13 cellular contexts compared by ENCODE assay signal in genomic region chr13:97250560-97250959, GRCh38. TPM values are rescaled to one million over a fixed set of nuclear protein-coding genes. Genes with fewer than 3 reads are reported as not detected.
A peak's percentile ranks its signal among the peaks of the same experiment; 100 is the strongest.
DNase-seq lines count a peak whose midpoint lies in the region; ATAC-seq, FAIRE-seq and TF ChIP-seq lines count a peak whose summit lies in the region.
"Had no signal": no experiment of that assay in that cellular context is flagged by ENCODE, and none has a peak within 500 bp of the region (broad histone marks: within the 10 kb centered on the region; RNA-seq: fewer than 3 reads in every experiment).

No MANE protein-coding gene starts in this region.

- H3K4me2 ChIP-seq in PC-9 (no peak overlapping the region), keratinocyte (ENCODE audit: control insufficient read depth, extremely low read depth, insufficient read depth, low read depth, low read length) (peak overlapping the region; percentile 84)

- dilution Hi-C loops in keratinocyte (cut with MboI; ENCODE audit: extremely low pct_ligation_motif_present, low sequenced_read_pairs) = no loop called here

- H3K9me3 ChIP-seq in PC-9 (ENCODE audit: insufficient read depth, low read depth) = no peaks in the 10 kb centered on the region
- no peaks in the 10 kb centered on the region for H3K9me3 ChIP-seq in keratinocyte (ENCODE audit: control insufficient read depth, low read depth, low read length)
- no peaks in the 10 kb centered on the region for H3K9me3 ChIP-seq in stomach smooth muscle (ENCODE audit: control insufficient read depth in 2 of 2, low read length in 2 of 2)

- peaks cover 38% of the 10 kb centered on the region for H3K36me3 ChIP-seq in PC-9 (ENCODE audit: low read depth)
- no peaks in the 10 kb centered on the region for H3K36me3 ChIP-seq in bronchial epithelial cell (ENCODE audit: control insufficient read depth, insufficient read depth, low read length)
- no peaks in the 10 kb centered on the region for H3K36me3 ChIP-seq in keratinocyte (ENCODE audit: control insufficient read depth in 2 of 2, extremely low read depth in 1 of 2, insufficient read depth in 2 of 2, low read length in 2 of 2)
- H3K36me3 ChIP-seq in stomach smooth muscle (ENCODE audit: control insufficient read depth in 2 of 2, insufficient read depth in 2 of 2, low read length in 2 of 2) = no peaks in the 10 kb centered on the region

- no TSS peak for BruUV-seq in PC-9 (replicated peaks; lab: Mats Ljungman, UMichigan)

- H3K4me3 ChIP-seq in PC-9 (no peak overlapping the region), bronchial epithelial cell (ENCODE audit: low read depth, low read length) (no peak overlapping the region), keratinocyte (ENCODE audit: control insufficient read depth in 2 of 3, extremely low read depth in 1 of 3, insufficient read depth in 2 of 3, low read depth in 1 of 3, low read length in 3 of 3) (no peak overlapping the region), stomach smooth muscle (ENCODE audit: low read length in 2 of 2) (no peak overlapping the region)

- peaks cover 94% of the 10 kb centered on the region for H3K79me2 ChIP-seq in PC-9 (ENCODE audit: low read depth)
- peaks cover 34% of the 10 kb centered on the region for H3K79me2 ChIP-seq in keratinocyte (ENCODE audit: control insufficient read depth, insufficient read depth, low read length)

- intact Hi-C loops in PC-9 (cut with micrococcal nuclease; ENCODE audit: unreplicated experiment) = loop anchor here (10.0 kb wide), 1 partner anchor 216 kb away; no protein-coding TSS in a partner anchor

- H3K9me2 ChIP-seq in PC-9 (ENCODE audit: insufficient read depth) = no peaks in the 10 kb centered on the region

- H3F3A ChIP-seq in PC-9 (ENCODE audit: insufficient read depth, low read depth) = peaks cover 43% of the 10 kb centered on the region

- H3K27ac ChIP-seq in PC-9 (peak overlapping the region; percentile 20), keratinocyte (ENCODE audit: control insufficient read depth, insufficient read depth, low read length) (no peak overlapping the region), stomach smooth muscle (ENCODE audit: low read length) (peak overlapping the region; percentile 32)

- CTCF ChIA-PET in PC-9 (lab: Charles Lee) = no interaction called here

- H2AFZ ChIP-seq in PC-9 (no peak overlapping the region), keratinocyte (ENCODE audit: control insufficient read depth, low read length) (peak overlapping the region; percentile 14)

- TF ChIP-seq CTCF in PC-9 (conservative IDR thresholded peaks at IDR 0.05) (no peak), bronchial epithelial cell (IDR thresholded peaks at IDR 0.05; ENCODE audit: insufficient read depth, low read length, severe bottlenecking) (no peak), keratinocyte (optimal IDR thresholded peaks at IDR 0.05 in 1 of 3, IDR thresholded peaks at IDR 0.05 in 1 of 3, conservative IDR thresholded peaks at IDR 0.05 in 1 of 3; ENCODE audit: extremely low read depth in 1 of 3, insufficient read depth in 2 of 3, low read length in 3 of 3) (no peak)

- no peak overlapping the region for H3K9ac ChIP-seq in keratinocyte (ENCODE audit: control insufficient read depth, extremely low read depth, insufficient read depth, low read length)
- no peak overlapping the region for H3K9ac ChIP-seq in stomach smooth muscle (ENCODE audit: low read length in 2 of 2)

- FAIRE-seq in bronchial epithelial cell (lab: Jason Lieb, UNC) (peak; percentile 7), keratinocyte (lab: Jason Lieb, UNC) (no peak), frontal cortex (lab: Jason Lieb, UNC) (no peak)
- FAIRE-seq: TTC549 had no signal

- H4K20me1 ChIP-seq in PC-9 (ENCODE audit: insufficient read depth) (peaks cover 28% of the 10 kb centered on the region), keratinocyte (ENCODE audit: control insufficient read depth, extremely low read depth, insufficient read depth, low read length) (no peaks in the 10 kb centered on the region)

- no peaks in the 10 kb centered on the region for H3K27me3 ChIP-seq in PC-9 (ENCODE audit: insufficient read depth, low read depth)
- no peaks in the 10 kb centered on the region for H3K27me3 ChIP-seq in bronchial epithelial cell (ENCODE audit: control insufficient read depth, insufficient read depth, low read length)
- no peaks in the 10 kb centered on the region for H3K27me3 ChIP-seq in keratinocyte (ENCODE audit: control insufficient read depth, extremely low read depth, insufficient read depth, low read length)
- H3K27me3 ChIP-seq in stomach smooth muscle (ENCODE audit: control insufficient read depth in 1 of 2, insufficient read depth in 2 of 2, low read length in 2 of 2) = no peaks in the 10 kb centered on the region

- POLR2A ChIA-PET in PC-9 (lab: Charles Lee; ENCODE audit: unreplicated experiment) = interaction anchor here (0.6 kb wide), 2 partner anchors 27 to 29 kb away, joined by 3 to 4 read pairs; partner anchors contain the start of gene MBNL2

- no peak for DNase-seq in PC-9
- DNase-seq in bronchial epithelial cell (ENCODE audit: low read depth) = no peak
- no peak for DNase-seq in keratinocyte (ENCODE audit: low read depth, low spot score)
- DNase-seq in NK-92 (lab: John Stamatoyannopoulos, UW; ENCODE audit: unreplicated experiment) = no peak
- no peak for DNase-seq in frontal cortex (ENCODE audit: low spot score in 2 of 2)
- DNase-seq in SW480 (ENCODE audit: low spot score) = no peak
- DNase-seq: amygdala, C1 segment of cervical spinal cord, naive B cell, NCI-H226 had no signal

- H3K9me1 ChIP-seq in keratinocyte (ENCODE audit: control insufficient read depth, extremely low read depth, insufficient read depth, low read length) = no peaks in the 10 kb centered on the region

- H3K4me1 ChIP-seq in PC-9 (replicated peaks; ENCODE audit: insufficient read depth) = peaks cover 48% of the 10 kb centered on the region
- peaks cover 36% of the 10 kb centered on the region for H3K4me1 ChIP-seq in keratinocyte (ENCODE audit: control insufficient read depth, extremely low read depth, insufficient read depth, low read length)
- H3K4me1 ChIP-seq in stomach smooth muscle (ENCODE audit: control insufficient read depth, insufficient read depth, low read length) = peaks cover 14% of the 10 kb centered on the region

- no peak for ATAC-seq in GM21360 (IDR thresholded peaks at IDR 0.05; ENCODE audit: unreplicated experiment)

RNA-seq across cellular contexts. Expression of gene MBNL2, which starts 28.4 kb away (rescaled TPM):
- total RNA-seq in PC-9 (2021) = 57.7 and 91.3 TPM in 2 replicates
- total RNA-seq in bronchial epithelial cell = 12.4 and 12.7 TPM in 2 replicates
- 19.3 to 28.4 TPM (median 22.2 TPM) in 3 replicates for polyA plus RNA-seq in keratinocyte
- polyA plus RNA-seq in keratinocyte (2011; ENCODE audit: low read depth) = 14.7 TPM
- 16.1 and 24.4 TPM in 2 replicates for polyA plus RNA-seq in keratinocyte (2011; cell fraction: cytosol; rRNA removed)
- 26.1 and 29.2 TPM in 2 replicates for polyA plus RNA-seq in keratinocyte (2011; cell fraction: nucleus; rRNA removed)
- 13.4 and 18.6 TPM in 2 replicates for polyA plus RNA-seq in keratinocyte (2012; ENCODE audit: low replicate concordance)
- 20.2 to 86.3 TPM (median 68.7 TPM) in 3 replicates for polyA minus RNA-seq in keratinocyte
- 22.8 TPM for polyA minus RNA-seq in keratinocyte (2011; cell fraction: cytosol; rRNA and poly(A)+ RNA removed)
- polyA minus RNA-seq in keratinocyte (2011; cell fraction: nucleus; rRNA and poly(A)+ RNA removed) = 28.5 and 52.8 TPM in 2 replicates
- 26.5 TPM for total RNA-seq in frontal cortex
